In the genomic region with DNA sequence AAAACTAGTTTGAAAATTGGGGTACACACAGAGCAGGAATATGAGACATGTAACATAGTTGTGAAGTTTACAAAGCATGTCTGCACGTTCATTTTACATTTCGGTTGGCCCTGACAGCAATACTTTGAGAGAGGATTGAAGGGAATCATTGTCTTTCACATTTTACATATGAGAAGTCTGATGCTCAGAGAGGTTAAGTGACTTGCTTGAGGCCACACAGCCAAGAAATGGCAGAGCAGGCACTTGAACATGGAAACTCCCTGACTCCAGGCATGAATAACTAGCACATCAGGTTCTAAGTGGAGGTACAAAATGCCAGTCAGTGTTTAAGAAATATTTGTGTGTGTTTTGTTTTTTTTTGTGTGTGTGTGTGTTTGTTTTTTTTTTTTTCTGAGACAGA, we compare ENCODE assay signal across 26 cellular contexts.
"Had no signal": no experiment of that assay in that cellular context is flagged by ENCODE, and none has a peak within 500 bp of the region (broad histone marks: within the 10 kb centered on the region; RNA-seq: fewer than 3 reads in every experiment).

No MANE protein-coding gene starts in this region.

- H2AFZ ChIP-seq: hepatocyte had no signal

- H3K79me2 ChIP-seq: hepatocyte had no signal

- H3K4me1 Mint-ChIP-seq: natural killer cell; stimulated activated effector memory CD8-positive, alpha-beta T cell treated with anti-CD3 and anti-CD28 coated beads, Interleukin-12 subunit alpha, Interleukin-12 subunit beta, amount 100 ng/mL, for 72 hours had no signal

- H3K9me3 ChIP-seq: left ventricle myocardium inferior, ovary, prostate gland, sigmoid colon, spleen, suprapubic skin, thoracic aorta, tibial artery, upper lobe of right lung had no signal

- ATAC-seq: natural killer cell; right cardiac atrium; stimulated activated effector memory CD8-positive, alpha-beta T cell treated with anti-CD3 and anti-CD28 coated beads, Interleukin-12 subunit alpha, Interleukin-12 subunit beta, amount 100 ng/mL, for 72 hours; upper lobe of right lung had no signal

- H3K27ac ChIP-seq: hepatocyte, left ventricle myocardium inferior, ovary, prostate gland, sigmoid colon, spleen, suprapubic skin, thoracic aorta, tibial artery, upper lobe of right lung had no signal

- H3K9me3 Mint-ChIP-seq: mesothelial cell of epicardium; naive B cell; natural killer cell; nephron progenitor cell; stimulated activated effector memory CD8-positive, alpha-beta T cell treated with anti-CD3 and anti-CD28 coated beads, Interleukin-12 subunit alpha, Interleukin-12 subunit beta, amount 100 ng/mL, for 72 hours; stimulated activated naive CD8-positive, alpha-beta T cell treated with anti-CD3 and anti-CD28 coated beads, Interleukin-15, Interleukin-2, amounts not matched to agents 100 ng/mL and 50 ng/mL, for 24 hours had no signal

- H3K36me3 Mint-ChIP-seq: mesothelial cell of epicardium; naive B cell; natural killer cell; stimulated activated effector memory CD8-positive, alpha-beta T cell treated with anti-CD3 and anti-CD28 coated beads, Interleukin-12 subunit alpha, Interleukin-12 subunit beta, amount 100 ng/mL, for 72 hours had no signal

- H3K27me3 ChIP-seq: hepatocyte, ovary, sigmoid colon, suprapubic skin, tibial artery, upper lobe of right lung had no signal

- H3K4me3 Mint-ChIP-seq: mesothelial cell of epicardium; naive B cell; natural killer cell; nephron progenitor cell; stimulated activated effector memory CD8-positive, alpha-beta T cell treated with anti-CD3 and anti-CD28 coated beads, Interleukin-12 subunit alpha, Interleukin-12 subunit beta, amount 100 ng/mL, for 72 hours; stimulated activated naive CD8-positive, alpha-beta T cell treated with anti-CD3 and anti-CD28 coated beads, Interleukin-15, Interleukin-2, amounts not matched to agents 100 ng/mL and 50 ng/mL, for 24 hours had no signal

- H3K4me1 ChIP-seq: prostate gland, spleen, suprapubic skin, upper lobe of right lung had no signal

- H3K27ac Mint-ChIP-seq: mesothelial cell of epicardium; natural killer cell; nephron progenitor cell; stimulated activated naive CD8-positive, alpha-beta T cell treated with anti-CD3 and anti-CD28 coated beads, Interleukin-15, Interleukin-2, amounts not matched to agents 100 ng/mL and 50 ng/mL, for 24 hours had no signal

- H3K4me2 ChIP-seq: hepatocyte had no signal

- FAIRE-seq: small intestine, urothelium cell line had no signal

- DNase-seq: islet precursor cell; left ventricle myocardium inferior; mesendoderm; naive B cell; natural killer cell; nephron progenitor cell; retina; right cardiac atrium; small intestine; spleen; stimulated activated CD4-positive, alpha-beta T cell treated with anti-CD3 and anti-CD28 coated beads, Interleukin-4, amount 100 ng/mL, for 24 hours; stimulated activated naive CD4-positive, alpha-beta T cell; trophoblast cell; upper lobe of right lung had no signal

- H3K4me3 ChIP-seq: hepatocyte, left ventricle myocardium inferior, lung, ovary, prostate gland, sigmoid colon, spleen, suprapubic skin, thoracic aorta, tibial artery, upper lobe of right lung had no signal

- H3K36me3 ChIP-seq: left ventricle myocardium inferior, ovary, prostate gland, sigmoid colon, spleen, suprapubic skin, thoracic aorta, tibial artery, upper lobe of right lung had no signal
